Comparison of ENCODE assay signal across 8 cellular contexts in genomic region chr1:93448983-93449805, GRCh38. TPM values are rescaled to one million over a fixed set of nuclear protein-coding genes. Genes with fewer than 3 reads are reported as not detected.
A peak's percentile ranks its signal among the peaks of the same experiment; 100 is the strongest.
DNase-seq lines count a peak whose midpoint lies in the region; ATAC-seq and TF ChIP-seq lines count a peak whose summit lies in the region.

No MANE protein-coding gene starts in this region.

- POLR2A ChIA-PET in CD4-positive, alpha-beta memory T cell (lab: Charles Lee; ENCODE audit: partially characterized antibody), result interaction anchor here (0.9 to 3.0 kb wide), 2 partner anchors 9 to 371 kb away, joined by 3 to 11 read pairs; partner anchors contain the start of gene MTF2
- POLR2A ChIA-PET in HEK293T (lab: Yijun Ruan, JAX), result interaction anchor here (0.9 kb wide), 1 partner anchor 8 kb away, joined by 3 read pairs; no protein-coding TSS in a partner anchor
- POLR2A ChIA-PET in naive thymus-derived CD4-positive, alpha-beta T cell (lab: Charles Lee), result no interaction called here

- H3K4me3 Mint-ChIP-seq in CD4-positive, alpha-beta memory T cell, result peak overlapping the region; percentile 92 to 99 (median 96)
- H3K4me3 Mint-ChIP-seq in naive thymus-derived CD4-positive, alpha-beta T cell, result peak overlapping the region; percentile 89 to 97 (median 92)

- H3K4me1 ChIP-seq in CD4-positive, alpha-beta memory T cell (ENCODE audit: insufficient read depth, low read length), result peaks cover 13% of the 10 kb centered on the region
- peaks cover 40% of the 10 kb centered on the region for H3K4me1 ChIP-seq in RWPE2 (ENCODE audit: insufficient read depth, poor library complexity, severe bottlenecking)
- H3K4me1 ChIP-seq in naive thymus-derived CD4-positive, alpha-beta T cell (ENCODE audit: control insufficient read depth in 2 of 2, insufficient read depth in 2 of 2, low read length in 2 of 2), result peaks cover 10 to 12% of the 10 kb centered on the region in 2 donors

- H3K9me3 Mint-ChIP-seq in CD4-positive, alpha-beta memory T cell, result peaks cover 0 to 2% (median 0%) of the 10 kb centered on the region in 8 donors
- H3K9me3 Mint-ChIP-seq in naive thymus-derived CD4-positive, alpha-beta T cell, result peaks cover 0 to 4% (median 0%) of the 10 kb centered on the region in 11 donors

- intact Hi-C loops in CD4-positive, alpha-beta memory T cell (cut with micrococcal nuclease), result loop anchor here (10.0 kb wide), 1 partner anchor 364 kb away; no protein-coding TSS in a partner anchor
- intact Hi-C loops in naive thymus-derived CD4-positive, alpha-beta T cell (cut with micrococcal nuclease), result loop anchor here in 1 of 2 donors (2.0 to 5.0 kb wide), 2 partner anchors 102 to 968 kb away; partner anchors contain the start of gene ABCD3

- H3K27ac ChIP-seq in CD4-positive, alpha-beta memory T cell (ENCODE audit: low read depth, low read length), result no peak overlapping the region
- peak overlapping the region; percentile 80 for H3K27ac ChIP-seq in RWPE2 (ENCODE audit: poor library complexity, severe bottlenecking)
- no peak overlapping the region for H3K27ac ChIP-seq in naive thymus-derived CD4-positive, alpha-beta T cell (ENCODE audit: low read depth, low read length)

- CTCF ChIA-PET in CD4-positive, alpha-beta memory T cell (lab: Charles Lee; ENCODE audit: partially characterized antibody), result interaction anchor here (0.6 kb wide), 1 partner anchor 180 kb away, joined by 3 read pairs; no protein-coding TSS in a partner anchor
- CTCF ChIA-PET in HEK293T (lab: Yijun Ruan, JAX), result no interaction called here
- CTCF ChIA-PET in naive thymus-derived CD4-positive, alpha-beta T cell (lab: Charles Lee), result no interaction called here

- H3K27me3 Mint-ChIP-seq in CD4-positive, alpha-beta memory T cell, result peaks cover 23 to 44% of the 10 kb centered on the region in 2 donors
- H3K27me3 Mint-ChIP-seq in naive thymus-derived CD4-positive, alpha-beta T cell, result peaks cover 42 to 76% (median 66%) of the 10 kb centered on the region in 5 donors

- ATAC-seq in RWPE2 (ENCODE audit: low read depth), result peak; percentile 33
- ATAC-seq in naive thymus-derived CD4-positive, alpha-beta T cell, result no peak
- no peak for ATAC-seq in GM19455 (IDR thresholded peaks at IDR 0.05; ENCODE audit: unreplicated experiment)

- H3K27ac Mint-ChIP-seq in CD4-positive, alpha-beta memory T cell, result peak overlapping the region in 6 of 7 donors; percentile 68 to 90 (median 84)
- peak overlapping the region in 5 of 9 donors; percentile 12 to 71 (median 43) for H3K27ac Mint-ChIP-seq in naive thymus-derived CD4-positive, alpha-beta T cell

- peaks cover 16 to 22% (median 19%) of the 10 kb centered on the region in 4 donors for H3K4me1 Mint-ChIP-seq in CD4-positive, alpha-beta memory T cell
- peaks cover 8 to 24% (median 22%) of the 10 kb centered on the region in 7 donors for H3K4me1 Mint-ChIP-seq in naive thymus-derived CD4-positive, alpha-beta T cell

- H3K36me3 ChIP-seq in CD4-positive, alpha-beta memory T cell (ENCODE audit: insufficient read depth, low read length), result no peaks in the 10 kb centered on the region
- no peaks in the 10 kb centered on the region for H3K36me3 ChIP-seq in RWPE2 (ENCODE audit: low read depth)
- H3K36me3 ChIP-seq in naive thymus-derived CD4-positive, alpha-beta T cell (ENCODE audit: control insufficient read depth in 2 of 3, insufficient read depth in 3 of 3, low read length in 3 of 3), result peaks cover 0 to 6% (median 0%) of the 10 kb centered on the region in 3 experiments

- H3K36me3 Mint-ChIP-seq in CD4-positive, alpha-beta memory T cell, result peaks cover 0 to 3% of the 10 kb centered on the region in 2 donors
- peaks cover 0 to 3% (median 0%) of the 10 kb centered on the region in 5 donors for H3K36me3 Mint-ChIP-seq in naive thymus-derived CD4-positive, alpha-beta T cell

- H3K4me3 ChIP-seq in CD4-positive, alpha-beta memory T cell (ENCODE audit: low read length in 2 of 2), result peak overlapping the region; percentile 30 to 38
- H3K4me3 ChIP-seq in RWPE2 (ENCODE audit: severe bottlenecking), result peak overlapping the region; percentile 98
- peak overlapping the region; percentile 93 for H3K4me3 ChIP-seq in epithelial cell of proximal tubule (ENCODE audit: low read depth, low read length)
- peak overlapping the region; percentile 61 for H3K4me3 ChIP-seq in naive thymus-derived CD4-positive, alpha-beta T cell (ENCODE audit: low read length)

- peaks cover 23% of the 10 kb centered on the region for H3K27me3 ChIP-seq in CD4-positive, alpha-beta memory T cell (ENCODE audit: insufficient read depth, low read length)
- H3K27me3 ChIP-seq in RWPE2 (ENCODE audit: insufficient read depth, poor library complexity, severe bottlenecking), result no peaks in the 10 kb centered on the region
- H3K27me3 ChIP-seq in naive thymus-derived CD4-positive, alpha-beta T cell (ENCODE audit: control insufficient read depth in 2 of 2, insufficient read depth in 2 of 2, low read length in 2 of 2), result peaks cover 19 to 22% of the 10 kb centered on the region in 2 donors

- TF ChIP-seq CTCF in RWPE2 (IDR thresholded peaks at IDR 0.05; ENCODE audit: poor library complexity, severe bottlenecking) (peak; percentile 45), epithelial cell of proximal tubule (conservative IDR thresholded peaks at IDR 0.05; ENCODE audit: low read depth, low read length) (peak; percentile 29)

- peak in 2 of 5 donors; percentile 11 to 37 for DNase-seq in CD4-positive, alpha-beta memory T cell
- DNase-seq in HEK293T (ENCODE audit: extremely low spot score) (peak; percentile 26), RWPE2 (ENCODE audit: low spot score) (peak; percentile 75), epithelial cell of proximal tubule (ENCODE audit: low read depth) (peak; percentile 77), GM19240 (ENCODE audit: insufficient read length, low spot score) (no peak), HUDEP-2 (lab: John Stamatoyannopoulos, UW; ENCODE audit: unreplicated experiment in 76 of 76) (no peak)
- DNase-seq in naive thymus-derived CD4-positive, alpha-beta T cell, result peak in 3 of 9 donors; percentile 3 to 14 (median 9)

- no peaks in the 10 kb centered on the region for H3K9me3 ChIP-seq in CD4-positive, alpha-beta memory T cell (ENCODE audit: control insufficient read depth in 1 of 2, low read length in 2 of 2)
- no peaks in the 10 kb centered on the region for H3K9me3 ChIP-seq in RWPE2 (ENCODE audit: severe bottlenecking)
- no peaks in the 10 kb centered on the region for H3K9me3 ChIP-seq in naive thymus-derived CD4-positive, alpha-beta T cell (ENCODE audit: control insufficient read depth in 2 of 3, low read length in 3 of 3)

TF ChIP-seq in HEK293T, 16 proteins besides CTCF, POLR2A, EP300 and RAD21:
- TF ChIP-seq ZNF384 (IDR thresholded peaks at IDR 0.05) (no peak), HDGF (IDR thresholded peaks at IDR 0.05; ENCODE audit: borderline replicate concordance) (no peak), FOXK2 (IDR thresholded peaks at IDR 0.05) (no peak)

RNA-seq across cellular contexts. Expression of gene FNBP1L, which starts 1.3 kb away (rescaled TPM):
- total RNA-seq in CD4-positive, alpha-beta memory T cell, result 1 to 10 TPM; 1.8 to 2.2 TPM
- 1 to 10 TPM in 1 of 2 donors, under 1 TPM in 1; 0.53 to 1.5 TPM for polyA plus RNA-seq in CD4-positive, alpha-beta memory T cell
- total RNA-seq in epithelial cell of proximal tubule, result 32.1 and 37.6 TPM in 2 replicates
- total RNA-seq in naive thymus-derived CD4-positive, alpha-beta T cell, result 1 to 10 TPM in 4 of 5 experiments, under 1 TPM in 1; 0.07 to 2.6 (median 1.1) TPM
- polyA plus RNA-seq in naive thymus-derived CD4-positive, alpha-beta T cell, result under 1 TPM; 0.35 to 0.69 TPM

Comparison
In these comparisons a context has a peak if more than half of its experiments do, and no peak if none do; other contexts are left out.
1. DNase-seq: peak in HEK293T (single experiment), RWPE2 (single experiment) and epithelial cell of proximal tubule (single experiment); none in GM19240 (single experiment) and HUDEP-2 (0 of 76).
2. H3K4me3 ChIP-seq: peak in every context shown above with its lines; median percentile 98 in RWPE2; 93 in epithelial cell of proximal tubule; 61 in naive thymus-derived CD4-positive, alpha-beta T cell; 34 in CD4-positive, alpha-beta memory T cell.